18 cellular contexts compared by ENCODE assay signal in the genomic region with DNA sequence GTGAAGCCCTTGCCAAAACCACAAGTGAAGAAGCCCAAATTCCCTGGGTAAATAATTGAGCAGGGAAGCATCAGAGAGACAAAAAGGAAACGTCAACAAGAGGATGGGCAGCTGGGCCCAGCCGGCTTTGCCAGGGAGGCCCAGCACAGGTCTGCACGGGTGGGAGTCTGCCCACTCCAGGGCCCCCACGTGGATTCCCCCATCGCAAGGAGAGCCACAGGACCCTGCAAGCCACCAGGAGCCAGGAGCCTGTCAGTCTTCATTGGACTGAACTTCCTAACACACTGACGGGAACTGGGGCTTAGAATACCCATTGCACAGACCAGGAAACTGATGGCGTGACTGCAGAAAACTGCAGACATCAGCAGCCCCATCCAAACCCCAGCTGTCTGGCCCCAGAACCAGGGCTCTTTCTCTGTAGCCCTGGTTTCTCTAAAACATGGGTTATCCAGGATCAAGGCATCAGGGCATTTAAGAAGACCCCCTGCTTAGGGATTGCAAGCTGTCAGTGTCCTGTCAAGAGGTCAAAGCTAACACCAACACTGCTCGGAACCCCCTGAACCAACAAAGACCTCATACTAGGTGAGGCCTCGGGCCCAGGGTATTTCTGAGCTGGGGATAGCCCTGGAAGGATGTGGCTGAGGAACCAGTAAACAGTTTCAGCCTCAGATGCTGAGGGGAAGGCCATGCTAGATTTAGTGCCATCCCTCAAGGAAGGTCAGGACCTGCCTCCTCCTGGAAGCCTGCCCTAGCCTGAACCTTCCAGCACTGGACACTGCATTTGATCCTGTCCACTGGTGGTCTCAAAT. TPM values are rescaled to one million over a fixed set of nuclear protein-coding genes. Genes with fewer than 3 reads are reported as not detected.
DNase-seq lines count a peak whose midpoint lies in the region; ATAC-seq, FAIRE-seq and TF ChIP-seq lines count a peak whose summit lies in the region.
"Had no signal": no experiment of that assay in that cellular context is flagged by ENCODE, and none has a peak within 500 bp of the region (broad histone marks: within the 10 kb centered on the region; RNA-seq: fewer than 3 reads in every experiment).

No MANE protein-coding gene starts in this region.

- H3K9me3 ChIP-seq in H1 (ENCODE audit: insufficient read depth in 2 of 2, low read depth in 1 of 2, low read length in 1 of 2) (no peaks in the 10 kb centered on the region), spleen (peaks cover 0 to 37% (median 17%) of the 10 kb centered on the region in 8 donors)

- H3K27me3 ChIP-seq in H1 (replicated peaks in 1 of 4; ENCODE audit: control insufficient read depth in 3 of 4, extremely low read depth in 1 of 4, insufficient read depth in 3 of 4, low read length in 3 of 4) (no peaks in the 10 kb centered on the region), spleen (replicated peaks in 1 of 7) (peaks cover 0 to 83% (median 15%) of the 10 kb centered on the region in 7 donors)

- no peak overlapping the region for H3K23ac ChIP-seq in H1 (ENCODE audit: insufficient read length)

- no peak overlapping the region for H3K27ac ChIP-seq in H1 (ENCODE audit: low read depth, low read length)
- H3K27ac ChIP-seq in spleen, result peak overlapping the region in 6 of 8 donors; percentile 34 to 86 (median 64)
- H3K27ac ChIP-seq: sigmoid colon, thoracic aorta had no signal

- H4K20me1 ChIP-seq in H1 (replicated peaks in 1 of 2; ENCODE audit: control insufficient read depth in 1 of 2, insufficient read depth in 2 of 2, low read length in 2 of 2), result no peaks in the 10 kb centered on the region

- H2BK5ac ChIP-seq in H1 (ENCODE audit: low read depth, low read length), result peak overlapping the region; percentile 54; the same call in 1 of the 2 replicates

- TF ChIP-seq RAD21 in H1 (IDR thresholded peaks at IDR 0.05 in 1 of 2, conservative IDR thresholded peaks at IDR 0.05 in 1 of 2; ENCODE audit: low read depth in 2 of 2, low read length in 2 of 2), result no peak

- H3K4me2 ChIP-seq in H1 (ENCODE audit: insufficient read depth in 1 of 2, low read depth in 2 of 2, low read length in 2 of 2), result peak overlapping the region; percentile 82

- peaks cover 24% of the 10 kb centered on the region for H3K36me3 Mint-ChIP-seq in activated CD8-positive, alpha-beta memory T cell treated with anti-CD3 and anti-CD28 coated beads, Interleukin-2, amount 10 ng/mL, durations not matched to agents 7 days and 5 days
- peaks cover 5% of the 10 kb centered on the region; the same call in 1 of the 2 replicates for H3K36me3 Mint-ChIP-seq in WTC11
- H3K36me3 Mint-ChIP-seq in stimulated activated naive B cell treated with anti-CD40 and anti-IgM and Interleukin-4, amounts not matched to agents 10 μg/mL and 1 μg/mL and 100 μg/mL, for 72 hours, result peaks cover 3 to 7% of the 10 kb centered on the region in 2 donors

- no peak overlapping the region for H2BK120ac ChIP-seq in H1 (replicated peaks; ENCODE audit: low read depth, low read length)

- peak overlapping the region; percentile 92; the same call in 1 of the 2 replicates for H2BK15ac ChIP-seq in H1 (ENCODE audit: low read length)

- CTCF ChIA-PET in activated CD8-positive, alpha-beta memory T cell treated with anti-CD3 and anti-CD28 coated beads, Interleukin-2, amount 10 ng/mL, durations not matched to agents 7 days and 5 days (lab: Charles Lee), result interaction anchor here (0.8 to 20.0 kb wide), 11 partner anchors 8 to 1094 kb away, joined by 3 to 395 read pairs (median 4); a partner anchor contains a TSS
- CTCF ChIA-PET in WTC11 (lab: Charles Lee) (interaction anchor here (0.9 to 2.9 kb wide), 14 partner anchors 9 to 197 kb away, joined by 3 to 19 read pairs (median 10); no protein-coding TSS in a partner anchor), H1 (lab: Charles Lee; ENCODE audit: partially characterized antibody) (interaction anchor here (0.6 to 7.5 kb wide), 13 partner anchors 8 to 157 kb away, joined by 3 to 45 read pairs (median 4); no protein-coding TSS in a partner anchor)

- H3K4me3 Mint-ChIP-seq in activated CD8-positive, alpha-beta memory T cell treated with anti-CD3 and anti-CD28 coated beads, Interleukin-2, amount 10 ng/mL, durations not matched to agents 7 days and 5 days, result peak overlapping the region; percentile 73
- peak overlapping the region; percentile 65 for H3K4me3 Mint-ChIP-seq in WTC11
- no peak overlapping the region for H3K4me3 Mint-ChIP-seq in stimulated activated naive B cell treated with anti-CD40 and anti-IgM and Interleukin-4, amounts not matched to agents 10 μg/mL and 1 μg/mL and 100 μg/mL, for 72 hours

- no peak for ATAC-seq in activated CD8-positive, alpha-beta memory T cell treated with anti-CD3 and anti-CD28 coated beads, Interleukin-2, amount 10 ng/mL, durations not matched to agents 7 days and 5 days
- ATAC-seq in WTC11 (no peak), GM19324 (IDR thresholded peaks at IDR 0.05; ENCODE audit: low FRiP score, unreplicated experiment) (no peak)
- ATAC-seq in stimulated activated naive B cell treated with anti-CD40 and anti-IgM and Interleukin-4, amounts not matched to agents 10 μg/mL and 1 μg/mL and 100 μg/mL, for 72 hours (replicated peaks), result no peak
- ATAC-seq: Panc1 had no signal

- H4K91ac ChIP-seq in H1 (replicated peaks; ENCODE audit: insufficient read length, low read length), result no peak overlapping the region

- H3K23me2 ChIP-seq in H1 (ENCODE audit: low read depth, low read length), result peaks cover 9% of the 10 kb centered on the region; the same call in 1 of the 2 replicates

- H4K8ac ChIP-seq in H1 (ENCODE audit: extremely low read depth, insufficient read depth, low read length), result peak overlapping the region; percentile 63; the same call in 1 of the 2 replicates

- FAIRE-seq in H1 (lab: Jason Lieb, UNC) (no peak), frontal cortex (lab: Jason Lieb, UNC) (no peak)
- FAIRE-seq: A204.1 had no signal

- no peak for TF ChIP-seq EP300 in H1 (IDR thresholded peaks at IDR 0.05; ENCODE audit: borderline replicate concordance in 1 of 2, low read depth in 2 of 2, low read length in 2 of 2)

- 0 out of 2 replicates have a peak overlapping the region, but pooled peaks have one; percentile 45 for H2AK5ac ChIP-seq in H1 (ENCODE audit: low read depth, low read length)

- TF ChIP-seq POLR2A in H1 (IDR thresholded peaks at IDR 0.05; ENCODE audit: control extremely low read depth in 1 of 2, low read depth in 2 of 2, low read length in 2 of 2) (no peak), spleen (IDR thresholded peaks at IDR 0.05) (no peak)

- no peak overlapping the region for H3K14ac ChIP-seq in H1 (ENCODE audit: insufficient read length)

- H3K9me3 Mint-ChIP-seq in activated CD8-positive, alpha-beta memory T cell treated with anti-CD3 and anti-CD28 coated beads, Interleukin-2, amount 10 ng/mL, durations not matched to agents 7 days and 5 days (ENCODE audit: low read depth), result no peaks in the 10 kb centered on the region
- no peaks in the 10 kb centered on the region for H3K9me3 Mint-ChIP-seq in WTC11
- H3K9me3 Mint-ChIP-seq in stimulated activated naive B cell treated with anti-CD40 and anti-IgM and Interleukin-4, amounts not matched to agents 10 μg/mL and 1 μg/mL and 100 μg/mL, for 72 hours, result peaks cover 4 to 15% of the 10 kb centered on the region in 2 donors

- no peak overlapping the region for H3K9ac ChIP-seq in H1 (replicated peaks in 1 of 4; ENCODE audit: extremely low read depth in 1 of 4, low read depth in 3 of 4, low read length in 3 of 4)

- peak overlapping the region; percentile 91 for H3K27ac Mint-ChIP-seq in activated CD8-positive, alpha-beta memory T cell treated with anti-CD3 and anti-CD28 coated beads, Interleukin-2, amount 10 ng/mL, durations not matched to agents 7 days and 5 days
- H3K27ac Mint-ChIP-seq in WTC11, result peak overlapping the region; percentile 87
- H3K27ac Mint-ChIP-seq in stimulated activated naive B cell treated with anti-CD40 and anti-IgM and Interleukin-4, amounts not matched to agents 10 μg/mL and 1 μg/mL and 100 μg/mL, for 72 hours, result no peak overlapping the region

- no peak overlapping the region for H3K56ac ChIP-seq in H1 (replicated peaks; ENCODE audit: insufficient read length, low read depth, low read length)

- H4K5ac ChIP-seq in H1 (ENCODE audit: insufficient read length, low read depth, low read length), result no peak overlapping the region

- H3K79me2 ChIP-seq in H1 (ENCODE audit: control insufficient read depth in 1 of 2, insufficient read depth in 2 of 2, low read length in 2 of 2), result peaks cover 0 to 30% of the 10 kb centered on the region in 2 experiments; a peak in 1 of 4 replicates

- no peak overlapping the region for H3K4ac ChIP-seq in H1 (replicated peaks; ENCODE audit: insufficient read length, low read depth, low read length)

- no peak overlapping the region for H2AFZ ChIP-seq in H1 (ENCODE audit: low read length)

- H3K79me1 ChIP-seq in H1 (ENCODE audit: low read depth, low read length), result peaks cover 4% of the 10 kb centered on the region; the same call in 1 of the 2 replicates

- POLR2A ChIA-PET in WTC11 (lab: Charles Lee) (interaction anchor here (0.8 to 1.8 kb wide), 3 partner anchors 9 to 42 kb away, joined by 3 to 10 read pairs (median 4); no protein-coding TSS in a partner anchor), H1 (lab: Charles Lee; ENCODE audit: partially characterized antibody) (interaction anchor here (0.6 to 1.3 kb wide), 6 partner anchors 12 to 37 kb away, joined by 3 to 6 read pairs (median 3); no protein-coding TSS in a partner anchor)

- WGBS in H1 (ENCODE audit: extremely low coverage in 1 of 2, insufficient coverage in 1 of 2, insufficient read length in 1 of 2, insufficient replicate concordance in 2 of 2, low coverage in 1 of 2, low lambda C conversion rate in 2 of 2, missing lambda C conversion rate in 1 of 2), 2 experiments, result 75% methylated on average over 9 of the region's 9 CpGs; no CpG with 5 or more reads in 1 of the 2 experiments
- WGBS in spleen, 5 donors, result 55 to 63% (median 57%) methylated on average over 7 to 9 of the region's 9 CpGs

- H2BK12ac ChIP-seq in H1 (ENCODE audit: low read depth, low read length), result peak overlapping the region; percentile 60; the same call in 1 of the 2 replicates

- 0 out of 2 replicates have a peak overlapping the region, but pooled peaks have one; percentile 32 for H2BK20ac ChIP-seq in H1 (ENCODE audit: low read length)

- H3K27me3 Mint-ChIP-seq in activated CD8-positive, alpha-beta memory T cell treated with anti-CD3 and anti-CD28 coated beads, Interleukin-2, amount 10 ng/mL, durations not matched to agents 7 days and 5 days, result no peaks in the 10 kb centered on the region
- no peaks in the 10 kb centered on the region for H3K27me3 Mint-ChIP-seq in WTC11 (ENCODE audit: low read depth)
- H3K27me3 Mint-ChIP-seq in stimulated activated naive B cell treated with anti-CD40 and anti-IgM and Interleukin-4, amounts not matched to agents 10 μg/mL and 1 μg/mL and 100 μg/mL, for 72 hours, result peaks cover 45 to 76% of the 10 kb centered on the region in 2 donors

- TF ChIP-seq CTCF in WTC11 (IDR thresholded peaks at IDR 0.05), result no peak
- TF ChIP-seq CTCF in H1 (IDR thresholded peaks at IDR 0.05; ENCODE audit: control extremely low read depth in 1 of 3, insufficient read depth in 1 of 3, low read depth in 1 of 3, low read length in 3 of 3), result no peak
- TF ChIP-seq CTCF in spleen (IDR thresholded peaks at IDR 0.05 in 8 of 11, conservative IDR thresholded peaks at IDR 0.05 in 3 of 11), result no peak

- H3K18ac ChIP-seq in H1 (ENCODE audit: extremely low read depth, low read length), result no peak overlapping the region

- H3K4me1 Mint-ChIP-seq in activated CD8-positive, alpha-beta memory T cell treated with anti-CD3 and anti-CD28 coated beads, Interleukin-2, amount 10 ng/mL, durations not matched to agents 7 days and 5 days, result peaks cover 90% of the 10 kb centered on the region
- peaks cover 71% of the 10 kb centered on the region for H3K4me1 Mint-ChIP-seq in WTC11
- no peaks in the 10 kb centered on the region for H3K4me1 Mint-ChIP-seq in stimulated activated naive B cell treated with anti-CD40 and anti-IgM and Interleukin-4, amounts not matched to agents 10 μg/mL and 1 μg/mL and 100 μg/mL, for 72 hours

- H3K4me3 ChIP-seq in H1 (ENCODE audit: extremely low read depth in 1 of 4, insufficient read depth in 2 of 4, low read depth in 3 of 4, low read length in 4 of 4) (peak overlapping the region in 1 of 4 experiments; percentile 60; a peak in 3 of 8 replicates), spleen (no peak overlapping the region)
- H3K4me3 ChIP-seq: dorsolateral prefrontal cortex, sigmoid colon, thoracic aorta had no signal

- intact Hi-C loops in spleen (cut with DNase I; ENCODE audit: low total_unique reads), result no loop called here

- H3K36me3 ChIP-seq in H1 (ENCODE audit: control insufficient read depth in 2 of 4, insufficient read depth in 4 of 4, low read length in 3 of 4), result no peaks in the 10 kb centered on the region
- no peaks in the 10 kb centered on the region for H3K36me3 ChIP-seq in spleen
- H3K36me3 ChIP-seq: sigmoid colon, thoracic aorta had no signal

- H3K4me1 ChIP-seq in H1 (replicated peaks in 1 of 4; ENCODE audit: control insufficient read depth in 3 of 4, insufficient read depth in 4 of 4, low read length in 3 of 4) (peaks cover 4 to 18% (median 14%) of the 10 kb centered on the region in 4 experiments), spleen (peaks cover 0 to 98% (median 28%) of the 10 kb centered on the region in 6 donors)

- DNase-seq in activated CD8-positive, alpha-beta memory T cell treated with anti-CD3 and anti-CD28 coated beads, Interleukin-2, amount 10 ng/mL, durations not matched to agents 7 days and 5 days, result peak; percentile 71
- DNase-seq in activated CD8-positive, alpha-beta memory T cell treated with anti-CD3 and anti-CD28 coated beads, Interleukin-2, amount 50 U/mL, for 4 hours, result no peak
- DNase-seq in WTC11 (ENCODE audit: low spot score) (no peak), H1 (ENCODE audit: low read depth in 1 of 2, low spot score in 2 of 2) (no peak), spleen (peak; percentile 64), frontal cortex (ENCODE audit: low spot score in 2 of 2) (no peak)
- DNase-seq in stimulated activated naive B cell treated with anti-CD40 and anti-IgM and Interleukin-4, amounts not matched to agents 10 μg/mL and 1 μg/mL and 100 μg/mL, for 72 hours, result no peak
- DNase-seq: activated CD8-positive, alpha-beta memory T cell treated with anti-CD3 and anti-CD28 coated beads for 24 hours; anterior cingulate cortex; Calu3; dorsolateral prefrontal cortex; foreskin fibroblast; NCI-H1417; sigmoid colon had no signal

RNA-seq across cellular contexts. Expression of a gene that starts 39.4 kb away (rescaled TPM):
- 10 to 100 TPM; 53.0 to 66.2 TPM for total RNA-seq in activated CD8-positive, alpha-beta memory T cell treated with anti-CD3 and anti-CD28 coated beads, Interleukin-2, amount 10 ng/mL, durations not matched to agents 7 days and 5 days
- 6.7 to 9.1 TPM (median 7.2 TPM) in 3 replicates for total RNA-seq in WTC11 (2021)
- 5.9 TPM in 2 replicates for total RNA-seq in H1 (2021; fragmentation: NEBNext Ultra II Directional; extraction: Animal tissue kit (Norgen Biotek cat#: 25700))
- polyA plus RNA-seq in H1 (2011; rRNA removed), result 0.63 and 0.80 TPM in 2 replicates
- 0.85 TPM for polyA plus RNA-seq in H1 (2011; cell fraction: cytosol; rRNA removed)
- 1.5 TPM for polyA plus RNA-seq in H1 (2011; cell fraction: nucleus; rRNA removed)
- polyA plus RNA-seq in H1 (2012, experiment 1 of 2), result 1.1 to 2.2 TPM (median 1.2 TPM) in 4 replicates
- 0.22 TPM for polyA plus RNA-seq in H1 (2012, experiment 2 of 2)
- polyA plus RNA-seq in H1 (2013, experiment 1 of 2), result 2.1 TPM
- 2.1 TPM for polyA plus RNA-seq in H1 (2013, experiment 2 of 2)
- 1.7 and 1.9 TPM in 2 replicates for polyA minus RNA-seq in H1 (2011; rRNA and poly(A)+ RNA removed)
- 3.2 TPM for polyA minus RNA-seq in H1 (2011; cell fraction: cytosol; rRNA and poly(A)+ RNA removed)
- polyA minus RNA-seq in H1 (2011; cell fraction: nucleus; rRNA and poly(A)+ RNA removed), result 4.1 TPM
- 10 to 100 TPM in 6 of 7 donors, 1 to 10 TPM in 1; 7.9 to 21.1 (median 13.1) TPM for total RNA-seq in spleen
- 1 to 10 TPM in 2 of 3 donors, under 1 TPM in 1; 0.74 to 1.5 (median 1.4) TPM for polyA plus RNA-seq in spleen
- 58.3 TPM for total RNA-seq in frontal cortex

Comparison
In these comparisons a context has a peak if more than half of its experiments do, and no peak if none do; other contexts are left out.
1. DNase-seq: peak in activated CD8-positive, alpha-beta memory T cell treated with anti-CD3 and anti-CD28 coated beads, Interleukin-2, amount 10 ng/mL, durations not matched to agents 7 days and 5 days (single experiment) and spleen (single experiment); none in activated CD8-positive, alpha-beta memory T cell treated with anti-CD3 and anti-CD28 coated beads, Interleukin-2, amount 50 U/mL, for 4 hours (single experiment), WTC11 (single experiment), H1 (0 of 2), frontal cortex (0 of 2) and stimulated activated naive B cell treated with anti-CD40 and anti-IgM and Interleukin-4, amounts not matched to agents 10 μg/mL and 1 μg/mL and 100 μg/mL, for 72 hours (single experiment).
2. H3K4me3 Mint-ChIP-seq: peak in activated CD8-positive, alpha-beta memory T cell treated with anti-CD3 and anti-CD28 coated beads, Interleukin-2, amount 10 ng/mL, durations not matched to agents 7 days and 5 days (single experiment) and WTC11 (single experiment); none in stimulated activated naive B cell treated with anti-CD40 and anti-IgM and Interleukin-4, amounts not matched to agents 10 μg/mL and 1 μg/mL and 100 μg/mL, for 72 hours (0 of 2).